In genomic region chr4:3687538-3687937, GRCh38 we compare ENCODE assay signal across 24 cellular contexts.
"Had no signal": no experiment of that assay in that cellular context is flagged by ENCODE, and none has a peak within 500 bp of the region (broad histone marks: within the 10 kb centered on the region; RNA-seq: fewer than 3 reads in every experiment).

No MANE protein-coding gene starts in this region.

- H3K9me3 Mint-ChIP-seq: activated CD4-positive, alpha-beta memory T cell treated with anti-CD3 and anti-CD28 coated beads, Interleukin-2, amount 10 ng/mL, durations not matched to agents 7 days and 5 days; activated naive CD4-positive, alpha-beta T cell treated with anti-CD3 and anti-CD28 coated beads, Interleukin-2, amount 10 ng/mL, durations not matched to agents 7 days and 5 days; activated naive CD8-positive, alpha-beta T cell treated with anti-CD3 and anti-CD28 coated beads for 36 hours; activated T-cell treated with anti-CD3 and anti-CD28 coated beads, Interleukin-2, amount 50 U/mL, for 72 hours; activated T-helper 2 cell treated with anti-CD3 and anti-CD28 coated beads, Interferon-gamma antibody, Interleukin-2, Interleukin-4, amounts not matched to agents 10 μg/mL and 5 μg/mL and 100 μg/mL, durations not matched to agents 14 hours and 24 hours and 36 hours; T-cell had no signal

- H3K27ac Mint-ChIP-seq: activated CD4-positive, alpha-beta memory T cell treated with anti-CD3 and anti-CD28 coated beads, Interleukin-2, amount 10 ng/mL, durations not matched to agents 7 days and 5 days; activated CD4-positive, alpha-beta T cell treated with anti-CD3 and anti-CD28 coated beads for 36 hours; activated naive CD4-positive, alpha-beta T cell treated with anti-CD3 and anti-CD28 coated beads, Interleukin-2, amount 10 ng/mL, durations not matched to agents 7 days and 5 days; activated naive CD8-positive, alpha-beta T cell treated with anti-CD3 and anti-CD28 coated beads for 36 hours; activated T-cell treated with anti-CD3 and anti-CD28 coated beads, Interleukin-2, amount 50 U/mL, for 72 hours; activated T-helper 2 cell treated with anti-CD3 and anti-CD28 coated beads, Interferon-gamma antibody, Interleukin-2, Interleukin-4, amounts not matched to agents 10 μg/mL and 5 μg/mL and 100 μg/mL, durations not matched to agents 14 hours and 24 hours and 36 hours; T-cell had no signal

- H3K4me3 ChIP-seq: K562 had no signal

- H3K27me3 Mint-ChIP-seq: activated CD4-positive, alpha-beta memory T cell treated with anti-CD3 and anti-CD28 coated beads, Interleukin-2, amount 10 ng/mL, durations not matched to agents 7 days and 5 days; activated CD4-positive, alpha-beta T cell treated with anti-CD3 and anti-CD28 coated beads for 36 hours; activated naive CD8-positive, alpha-beta T cell treated with anti-CD3 and anti-CD28 coated beads for 36 hours had no signal

- H3K36me3 Mint-ChIP-seq: activated naive CD4-positive, alpha-beta T cell treated with anti-CD3 and anti-CD28 coated beads, Interleukin-2, amount 10 ng/mL, durations not matched to agents 7 days and 5 days; activated naive CD8-positive, alpha-beta T cell treated with anti-CD3 and anti-CD28 coated beads for 36 hours; T-cell had no signal

- DNase-seq: activated CD4-positive, alpha-beta memory T cell treated with anti-CD3 and anti-CD28 coated beads, Interleukin-2, amount 10 ng/mL, durations not matched to agents 7 days and 5 days; activated CD4-positive, alpha-beta T cell treated with anti-CD3 and anti-CD28 coated beads for 36 hours; activated CD4-positive, alpha-beta T cell treated with anti-CD3 and anti-CD28 coated beads, Interleukin-2, amount 50 U/mL, for 1 hour; activated gamma-delta T cell treated with Interleukin-2 at 50 U/mL for 16 hours; activated naive CD8-positive, alpha-beta T cell treated with anti-CD3 and anti-CD28 coated beads for 36 hours; activated T-cell treated with anti-CD3 and anti-CD28 coated beads for 4 hours; activated T-cell treated with anti-CD3 and anti-CD28 coated beads, Interleukin-2, amount 50 U/mL, for 72 hours; anterior cingulate cortex; Karpas-422; MM.1S; NCI-H1105 treated with DMSO at 0.1 percent for 48 hours; NCI-H1436 treated with DMSO at 0.1 percent for 48 hours; NCI-H187; NCI-H2081 treated with DMSO at 0.1 percent for 48 hours; NCI-H446; NCI-H524; PC-3; SIG-M5; T-cell; T-helper 2 cell; T1000 had no signal

- H3K4me3 Mint-ChIP-seq: activated CD4-positive, alpha-beta memory T cell treated with anti-CD3 and anti-CD28 coated beads, Interleukin-2, amount 10 ng/mL, durations not matched to agents 7 days and 5 days; activated CD4-positive, alpha-beta T cell treated with anti-CD3 and anti-CD28 coated beads for 36 hours; activated naive CD4-positive, alpha-beta T cell treated with anti-CD3 and anti-CD28 coated beads, Interleukin-2, amount 10 ng/mL, durations not matched to agents 7 days and 5 days; activated naive CD8-positive, alpha-beta T cell treated with anti-CD3 and anti-CD28 coated beads for 36 hours; activated T-cell treated with anti-CD3 and anti-CD28 coated beads, Interleukin-2, amount 50 U/mL, for 72 hours; T-cell had no signal

- H3K4me1 Mint-ChIP-seq: activated CD4-positive, alpha-beta memory T cell treated with anti-CD3 and anti-CD28 coated beads, Interleukin-2, amount 10 ng/mL, durations not matched to agents 7 days and 5 days; activated CD4-positive, alpha-beta T cell treated with anti-CD3 and anti-CD28 coated beads for 36 hours; activated naive CD4-positive, alpha-beta T cell treated with anti-CD3 and anti-CD28 coated beads, Interleukin-2, amount 10 ng/mL, durations not matched to agents 7 days and 5 days; activated naive CD8-positive, alpha-beta T cell treated with anti-CD3 and anti-CD28 coated beads for 36 hours; T-cell had no signal

- ATAC-seq: activated CD4-positive, alpha-beta T cell treated with anti-CD3 and anti-CD28 coated beads for 36 hours; activated T-cell treated with anti-CD3 and anti-CD28 coated beads, Interleukin-2, amount 50 U/mL, for 72 hours; PC-3; T-cell had no signal
